In genomic region chr5:12019306-12019705, GRCh38 we compare ENCODE assay signal across 6 cellular contexts.
"Had no signal": no experiment of that assay in that cellular context is flagged by ENCODE, and none has a peak within 500 bp of the region (broad histone marks: within the 10 kb centered on the region; RNA-seq: fewer than 3 reads in every experiment).

No MANE protein-coding gene starts in this region.

- H3K36me3 ChIP-seq: HAP-1 had no signal

- DNase-seq: GM23248, GOT3, H7, HFFc6 had no signal

- H3K27ac ChIP-seq: GM23248, HL-60 had no signal

- H2AFZ ChIP-seq: GM23248 had no signal

- H3K4me1 ChIP-seq: HAP-1 had no signal

- H3K9me3 ChIP-seq: HAP-1 had no signal

- H3K4me3 ChIP-seq: GM23248, HAP-1 had no signal
